In the genomic region with DNA sequence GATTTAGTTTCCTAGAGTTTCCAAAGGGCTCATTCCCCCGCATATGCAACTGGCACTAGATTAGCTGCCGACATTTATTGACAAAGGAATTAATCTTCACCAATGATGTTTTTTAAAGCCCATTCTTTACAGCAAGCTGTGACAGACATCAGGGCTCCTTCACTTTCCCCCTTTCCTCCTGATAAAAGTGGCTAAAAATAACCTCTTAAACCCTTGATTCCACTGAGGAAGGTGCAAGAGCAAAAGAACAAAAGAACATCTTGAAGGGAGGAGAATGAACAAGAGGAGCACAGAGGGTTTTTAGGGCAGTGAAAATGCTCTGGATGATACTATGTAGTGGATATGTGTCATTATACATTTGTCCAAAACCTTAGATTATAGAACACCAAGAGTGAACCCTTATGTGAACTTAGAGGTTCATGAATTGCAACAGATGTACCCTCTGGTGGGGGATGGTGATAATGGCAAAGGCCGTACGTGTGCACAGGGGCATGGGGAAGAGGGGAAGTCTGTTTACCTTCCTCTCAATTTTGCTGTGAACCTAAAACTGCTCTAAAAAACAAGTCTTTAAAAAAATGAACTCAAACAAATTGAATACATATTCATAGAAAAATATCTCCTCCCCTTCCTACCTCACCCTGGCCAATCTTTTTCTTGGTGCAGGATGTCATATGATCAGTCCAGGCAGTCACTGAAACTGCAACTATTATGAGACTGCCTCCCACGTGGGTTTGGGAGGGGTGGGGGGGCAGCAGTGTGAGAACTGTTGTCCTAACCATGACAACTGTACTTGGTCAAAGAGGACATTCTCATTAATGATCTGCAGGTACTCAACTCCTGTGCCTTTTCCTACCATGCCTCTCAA, we compare ENCODE assay signal across 1 cellular context.
TF ChIP-seq lines count a peak whose summit lies in the region.

No MANE protein-coding gene starts in this region.

TF ChIP-seq in GM23338, 12 proteins besides CTCF, POLR2A, EP300 and RAD21 (continued from another document):
- TF ChIP-seq, protein P1, sequence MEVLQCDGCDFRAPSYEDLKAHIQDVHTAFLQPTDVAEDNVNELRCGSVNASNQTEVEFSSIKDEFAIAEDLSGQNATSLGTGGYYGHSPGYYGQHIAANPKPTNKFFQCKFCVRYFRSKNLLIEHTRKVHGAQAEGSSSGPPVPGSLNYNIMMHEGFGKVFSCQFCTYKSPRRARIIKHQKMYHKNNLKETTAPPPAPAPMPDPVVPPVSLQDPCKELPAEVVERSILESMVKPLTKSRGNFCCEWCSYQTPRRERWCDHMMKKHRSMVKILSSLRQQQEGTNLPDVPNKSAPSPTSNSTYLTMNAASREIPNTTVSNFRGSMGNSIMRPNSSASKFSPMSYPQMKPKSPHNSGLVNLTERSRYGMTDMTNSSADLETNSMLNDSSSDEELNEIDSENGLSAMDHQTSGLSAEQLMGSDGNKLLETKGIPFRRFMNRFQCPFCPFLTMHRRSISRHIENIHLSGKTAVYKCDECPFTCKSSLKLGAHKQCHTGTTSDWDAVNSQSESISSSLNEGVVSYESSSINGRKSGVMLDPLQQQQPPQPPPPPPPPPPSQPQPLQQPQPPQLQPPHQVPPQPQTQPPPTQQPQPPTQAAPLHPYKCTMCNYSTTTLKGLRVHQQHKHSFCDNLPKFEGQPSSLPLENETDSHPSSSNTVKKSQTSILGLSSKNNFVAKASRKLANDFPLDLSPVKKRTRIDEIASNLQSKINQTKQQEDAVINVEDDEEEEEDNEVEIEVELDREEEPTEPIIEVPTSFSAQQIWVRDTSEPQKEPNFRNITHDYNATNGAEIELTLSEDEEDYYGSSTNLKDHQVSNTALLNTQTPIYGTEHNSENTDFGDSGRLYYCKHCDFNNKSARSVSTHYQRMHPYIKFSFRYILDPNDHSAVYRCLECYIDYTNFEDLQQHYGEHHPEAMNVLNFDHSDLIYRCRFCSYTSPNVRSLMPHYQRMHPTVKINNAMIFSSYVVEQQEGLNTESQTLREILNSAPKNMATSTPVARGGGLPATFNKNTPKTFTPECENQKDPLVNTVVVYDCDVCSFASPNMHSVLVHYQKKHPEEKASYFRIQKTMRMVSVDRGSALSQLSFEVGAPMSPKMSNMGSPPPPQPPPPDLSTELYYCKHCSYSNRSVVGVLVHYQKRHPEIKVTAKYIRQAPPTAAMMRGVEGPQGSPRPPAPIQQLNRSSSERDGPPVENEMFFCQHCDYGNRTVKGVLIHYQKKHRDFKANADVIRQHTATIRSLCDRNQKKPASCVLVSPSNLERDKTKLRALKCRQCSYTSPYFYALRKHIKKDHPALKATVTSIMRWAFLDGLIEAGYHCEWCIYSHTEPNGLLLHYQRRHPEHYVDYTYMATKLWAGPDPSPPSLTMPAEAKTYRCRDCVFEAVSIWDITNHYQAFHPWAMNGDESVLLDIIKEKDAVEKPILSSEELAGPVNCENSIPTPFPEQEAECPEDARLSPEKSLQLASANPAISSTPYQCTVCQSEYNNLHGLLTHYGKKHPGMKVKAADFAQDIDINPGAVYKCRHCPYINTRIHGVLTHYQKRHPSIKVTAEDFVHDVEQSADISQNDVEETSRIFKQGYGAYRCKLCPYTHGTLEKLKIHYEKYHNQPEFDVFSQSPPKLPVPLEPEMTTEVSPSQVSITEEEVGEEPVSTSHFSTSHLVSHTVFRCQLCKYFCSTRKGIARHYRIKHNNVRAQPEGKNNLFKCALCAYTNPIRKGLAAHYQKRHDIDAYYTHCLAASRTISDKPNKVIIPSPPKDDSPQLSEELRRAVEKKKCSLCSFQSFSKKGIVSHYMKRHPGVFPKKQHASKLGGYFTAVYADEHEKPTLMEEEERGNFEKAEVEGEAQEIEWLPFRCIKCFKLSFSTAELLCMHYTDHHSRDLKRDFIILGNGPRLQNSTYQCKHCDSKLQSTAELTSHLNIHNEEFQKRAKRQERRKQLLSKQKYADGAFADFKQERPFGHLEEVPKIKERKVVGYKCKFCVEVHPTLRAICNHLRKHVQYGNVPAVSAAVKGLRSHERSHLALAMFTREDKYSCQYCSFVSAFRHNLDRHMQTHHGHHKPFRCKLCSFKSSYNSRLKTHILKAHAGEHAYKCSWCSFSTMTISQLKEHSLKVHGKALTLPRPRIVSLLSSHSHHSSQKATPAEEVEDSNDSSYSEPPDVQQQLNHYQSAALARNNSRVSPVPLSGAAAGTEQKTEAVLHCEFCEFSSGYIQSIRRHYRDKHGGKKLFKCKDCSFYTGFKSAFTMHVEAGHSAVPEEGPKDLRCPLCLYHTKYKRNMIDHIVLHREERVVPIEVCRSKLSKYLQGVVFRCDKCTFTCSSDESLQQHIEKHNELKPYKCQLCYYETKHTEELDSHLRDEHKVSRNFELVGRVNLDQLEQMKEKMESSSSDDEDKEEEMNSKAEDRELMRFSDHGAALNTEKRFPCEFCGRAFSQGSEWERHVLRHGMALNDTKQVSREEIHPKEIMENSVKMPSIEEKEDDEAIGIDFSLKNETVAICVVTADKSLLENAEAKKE (CRISPR knock-in tag; IDR thresholded peaks at IDR 0.05), result no peak
